In the genomic region with DNA sequence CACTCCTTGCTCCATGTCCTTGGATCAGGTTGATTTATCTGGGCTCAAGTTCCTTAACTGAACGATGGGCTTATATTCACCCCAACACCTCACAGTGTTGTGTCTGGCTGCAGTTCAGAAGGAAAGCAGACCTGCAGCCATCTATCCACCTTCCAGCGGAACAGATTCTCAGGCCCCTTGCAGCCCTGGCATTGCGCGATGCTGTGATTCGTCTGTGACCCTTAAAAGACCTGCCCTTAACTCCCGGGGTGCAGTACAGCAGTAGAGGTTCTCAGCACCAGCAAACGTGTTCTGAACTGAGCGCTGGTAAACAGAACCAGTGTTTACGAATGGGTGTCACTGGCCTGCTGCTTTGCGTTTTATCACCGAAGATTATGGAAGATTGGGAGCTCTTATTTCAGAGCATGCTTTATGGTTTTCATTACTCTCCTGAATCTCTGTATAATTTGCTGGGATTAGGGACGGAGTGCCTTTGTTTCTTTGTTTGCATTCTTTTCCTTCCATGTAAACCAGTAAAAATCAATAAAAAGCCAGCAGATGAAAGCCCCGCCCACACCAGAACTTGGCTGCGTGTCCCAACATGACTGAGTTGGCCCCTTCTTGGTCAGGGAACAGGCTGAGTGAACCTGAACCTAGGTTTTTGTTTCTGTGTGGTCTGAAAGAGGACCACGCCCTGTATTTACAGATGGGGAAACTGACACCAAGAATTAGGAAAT, we compare ENCODE assay signal across 1 cellular context.
TF ChIP-seq lines count a peak whose summit lies in the region.

No MANE protein-coding gene starts in this region.

TF ChIP-seq in A549, 52 proteins besides CTCF, POLR2A, EP300 and RAD21 (continued from another document):
- no peak for TF ChIP-seq HMGXB4 (CRISPR knock-in tag; IDR thresholded peaks at IDR 0.05; ENCODE audit: borderline replicate concordance)
- TF ChIP-seq ZC3H11A (IDR thresholded peaks at IDR 0.05), result no peak
- TF ChIP-seq, protein P1, sequence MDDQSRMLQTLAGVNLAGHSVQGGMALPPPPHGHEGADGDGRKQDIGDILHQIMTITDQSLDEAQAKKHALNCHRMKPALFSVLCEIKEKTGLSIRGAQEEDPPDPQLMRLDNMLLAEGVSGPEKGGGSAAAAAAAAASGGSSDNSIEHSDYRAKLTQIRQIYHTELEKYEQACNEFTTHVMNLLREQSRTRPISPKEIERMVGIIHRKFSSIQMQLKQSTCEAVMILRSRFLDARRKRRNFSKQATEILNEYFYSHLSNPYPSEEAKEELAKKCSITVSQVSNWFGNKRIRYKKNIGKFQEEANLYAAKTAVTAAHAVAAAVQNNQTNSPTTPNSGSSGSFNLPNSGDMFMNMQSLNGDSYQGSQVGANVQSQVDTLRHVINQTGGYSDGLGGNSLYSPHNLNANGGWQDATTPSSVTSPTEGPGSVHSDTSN (IDR thresholded peaks at IDR 0.05), result no peak; the same call in 1 of the 2 replicates
- TF ChIP-seq MYC (IDR thresholded peaks at IDR 0.05; ENCODE audit: borderline replicate concordance, low read length), result no peak
- TF ChIP-seq NR3C1 (IDR thresholded peaks at IDR 0.05), result no peak
- no peak for TF ChIP-seq TFCP2L1 (CRISPR knock-in tag; IDR thresholded peaks at IDR 0.05)
- TF ChIP-seq, protein P2, sequence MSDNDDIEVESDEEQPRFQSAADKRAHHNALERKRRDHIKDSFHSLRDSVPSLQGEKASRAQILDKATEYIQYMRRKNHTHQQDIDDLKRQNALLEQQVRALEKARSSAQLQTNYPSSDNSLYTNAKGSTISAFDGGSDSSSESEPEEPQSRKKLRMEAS (IDR thresholded peaks at IDR 0.05), result peak; percentile 79
- TF ChIP-seq MAFK (IDR thresholded peaks at IDR 0.05; ENCODE audit: partially characterized antibody), result peak; percentile 5
- no peak for TF ChIP-seq FOSB (CRISPR knock-in tag; IDR thresholded peaks at IDR 0.05)
- TF ChIP-seq RARB (CRISPR knock-in tag; IDR thresholded peaks at IDR 0.05), result no peak
- TF ChIP-seq KDM5A (IDR thresholded peaks at IDR 0.05), result no peak
- TF ChIP-seq, protein P3, sequence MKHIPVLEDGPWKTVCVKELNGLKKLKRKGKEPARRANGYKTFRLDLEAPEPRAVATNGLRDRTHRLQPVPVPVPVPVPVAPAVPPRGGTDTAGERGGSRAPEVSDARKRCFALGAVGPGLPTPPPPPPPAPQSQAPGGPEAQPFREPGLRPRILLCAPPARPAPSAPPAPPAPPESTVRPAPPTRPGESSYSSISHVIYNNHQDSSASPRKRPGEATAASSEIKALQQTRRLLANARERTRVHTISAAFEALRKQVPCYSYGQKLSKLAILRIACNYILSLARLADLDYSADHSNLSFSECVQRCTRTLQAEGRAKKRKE (CRISPR knock-in tag; IDR thresholded peaks at IDR 0.05; ENCODE audit: low read depth), result no peak
- TF ChIP-seq CEBPB (IDR thresholded peaks at IDR 0.05), result peak in 1 of 2 experiments; percentile 40; a peak in 1 of 4 replicates
- peak; percentile 23 for TF ChIP-seq JUNB (IDR thresholded peaks at IDR 0.05)
- no peak for TF ChIP-seq CHD2 (IDR thresholded peaks at IDR 0.05; ENCODE audit: low read length, partially characterized antibody)
- peak; percentile 56 to 82; a peak in 4 of 5 replicates for TF ChIP-seq JUN (IDR thresholded peaks at IDR 0.05)
- TF ChIP-seq HOXB13 (CRISPR knock-in tag; IDR thresholded peaks at IDR 0.05; ENCODE audit: low read depth), result no peak
